ENCODE assay signal across 16 cellular contexts in the genomic region with DNA sequence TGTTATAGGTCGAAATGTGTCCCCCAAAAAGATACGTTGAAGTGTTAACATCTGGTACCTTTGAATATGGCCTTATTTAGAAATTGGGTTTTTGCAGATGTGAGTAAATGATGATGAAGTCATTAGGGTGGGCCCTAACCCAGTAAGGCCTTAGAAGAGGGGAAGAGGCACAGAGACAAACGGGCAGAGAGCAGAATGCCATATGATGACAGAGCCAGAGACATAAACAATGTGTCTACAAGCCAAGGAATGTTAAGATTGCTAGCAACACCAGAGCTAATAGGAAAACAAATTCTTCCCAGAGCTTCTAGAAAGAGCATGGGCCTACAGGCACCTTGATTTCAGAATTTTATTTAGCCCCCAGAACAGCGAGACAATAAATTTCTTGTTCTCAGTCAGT.
DNase-seq lines count a peak whose midpoint lies in the region; ATAC-seq, FAIRE-seq and TF ChIP-seq lines count a peak whose summit lies in the region.
"Had no signal": no experiment of that assay in that cellular context is flagged by ENCODE, and none has a peak within 500 bp of the region (broad histone marks: within the 10 kb centered on the region; RNA-seq: fewer than 3 reads in every experiment).

No MANE protein-coding gene starts in this region.

- H4K5ac ChIP-seq in IMR-90 (ENCODE audit: low read depth, low read length), result peak overlapping the region; percentile 13; the same call in 1 of the 2 replicates

- peak overlapping the region; percentile 93 for H2BK20ac ChIP-seq in IMR-90 (ENCODE audit: low read depth, low read length)

- peak overlapping the region; percentile 84 for H2BK120ac ChIP-seq in IMR-90 (ENCODE audit: low read depth, low read length)
- H2BK120ac ChIP-seq in mesenchymal stem cell (ENCODE audit: low read depth, low read length), result no peak overlapping the region

- H3K56ac ChIP-seq in IMR-90 (ENCODE audit: extremely low read depth, insufficient read depth, low read length), result peak overlapping the region; percentile 56; the same call in 1 of the 2 replicates

- peak overlapping the region; percentile 74 for H2AFZ ChIP-seq in IMR-90 (replicated peaks; ENCODE audit: low read length, poor library complexity)
- peak overlapping the region; percentile 65 for H2AFZ ChIP-seq in endothelial cell of umbilical vein (ENCODE audit: low read depth, low read length)
- H2AFZ ChIP-seq in mesenchymal stem cell (ENCODE audit: low read depth, low read length), result no peak overlapping the region

- no peaks in the 10 kb centered on the region for H3K9me3 Mint-ChIP-seq in CD8-positive, alpha-beta memory T cell

- no peaks in the 10 kb centered on the region for H3K36me3 Mint-ChIP-seq in CD8-positive, alpha-beta memory T cell
- H3K36me3 Mint-ChIP-seq: CD4-positive, CD25-positive, alpha-beta regulatory T cell had no signal

- H3K23ac ChIP-seq in IMR-90 (ENCODE audit: low read depth, low read length), result 0 out of 2 replicates have a peak overlapping the region, but pooled peaks have one; percentile 5
- H3K23ac ChIP-seq in mesenchymal stem cell (ENCODE audit: low read length in 2 of 2), result no peak overlapping the region

- no peak overlapping the region for H3K4me3 Mint-ChIP-seq in CD8-positive, alpha-beta memory T cell
- H3K4me3 Mint-ChIP-seq: CD4-positive, CD25-positive, alpha-beta regulatory T cell had no signal

- H3K9me1 ChIP-seq in IMR-90 (ENCODE audit: insufficient read depth, low read length), result peaks cover 3% of the 10 kb centered on the region
- H3K9me1 ChIP-seq in endothelial cell of umbilical vein (replicated peaks; ENCODE audit: control insufficient read depth, extremely low read depth, insufficient read depth, low read length), result no peaks in the 10 kb centered on the region

- H3K27ac ChIP-seq in IMR-90 (ENCODE audit: insufficient read depth, low read length) (peak overlapping the region; percentile 26; the same call in 1 of the 2 replicates), endothelial cell of umbilical vein (ENCODE audit: insufficient read depth, low read depth, low read length) (no peak overlapping the region), mesenchymal stem cell (ENCODE audit: low read length, poor library complexity, severe bottlenecking) (no peak overlapping the region)
- no peak overlapping the region for H3K27ac ChIP-seq in CD8-positive, alpha-beta memory T cell (ENCODE audit: low read depth, low read length)
- H3K27ac ChIP-seq: A549, SK-N-MC had no signal

- H3K4me3 ChIP-seq in IMR-90 (ENCODE audit: insufficient read depth, low read depth, low read length) (no peak overlapping the region), endothelial cell of umbilical vein (replicated peaks in 1 of 3; ENCODE audit: insufficient read depth in 1 of 3, low read depth in 1 of 3, low read length in 3 of 3) (no peak overlapping the region), mesenchymal stem cell (ENCODE audit: insufficient read depth in 1 of 2, low read depth in 1 of 2, low read length in 2 of 2) (no peak overlapping the region)
- no peak overlapping the region for H3K4me3 ChIP-seq in CD8-positive, alpha-beta memory T cell (ENCODE audit: low read length)
- H3K4me3 ChIP-seq: A549, SK-N-MC had no signal

- peaks cover under 1% of the 10 kb centered on the region; the same call in 1 of the 2 replicates for H3K4me1 ChIP-seq in IMR-90 (ENCODE audit: control insufficient read depth, insufficient read depth, low read length)
- no peaks in the 10 kb centered on the region for H3K4me1 ChIP-seq in endothelial cell of umbilical vein (ENCODE audit: control insufficient read depth, extremely low read depth, insufficient read depth, low read length)
- peaks cover 2% of the 10 kb centered on the region for H3K4me1 ChIP-seq in mesenchymal stem cell (ENCODE audit: control insufficient read depth, insufficient read depth, low read depth, low read length)
- no peaks in the 10 kb centered on the region for H3K4me1 ChIP-seq in CD8-positive, alpha-beta memory T cell (ENCODE audit: insufficient read depth, low read length)

- no peak overlapping the region for H2BK12ac ChIP-seq in mesenchymal stem cell (ENCODE audit: low read length in 2 of 2)

- peak overlapping the region; percentile 5; the same call in 1 of the 2 replicates for H3K18ac ChIP-seq in IMR-90 (ENCODE audit: low read depth, low read length)
- no peak overlapping the region for H3K18ac ChIP-seq in mesenchymal stem cell (ENCODE audit: low read depth in 1 of 2, low read length in 2 of 2)

- CTCF ChIA-PET in IMR-90 (lab: Yijun Ruan, JAX), result no interaction called here
- CTCF ChIA-PET in endothelial cell of umbilical vein (lab: Charles Lee), result no interaction called here
- CTCF ChIA-PET in CD8-positive, alpha-beta memory T cell (lab: Charles Lee), result no interaction called here

- no peaks in the 10 kb centered on the region for H4K20me1 ChIP-seq in IMR-90 (ENCODE audit: insufficient read depth, low read length)
- H4K20me1 ChIP-seq in endothelial cell of umbilical vein (replicated peaks; ENCODE audit: control insufficient read depth, extremely low read depth, insufficient read depth, low read length), result no peaks in the 10 kb centered on the region

- peak; percentile 11 for DNase-seq in EL
- DNase-seq in IMR-90, result peak; percentile 55
- no peak for DNase-seq in endothelial cell of umbilical vein (ENCODE audit: low read depth, low spot score)
- peak; percentile 67 for DNase-seq in mesenchymal stem cell
- no peak for DNase-seq in C1 segment of cervical spinal cord (lab: John Stamatoyannopoulos, UW)
- DNase-seq in CD8-positive, alpha-beta memory T cell, result no peak
- DNase-seq in stimulated activated CD4-positive, alpha-beta T cell treated with anti-CD3 and anti-CD28 coated beads, Interleukin-4, amount 100 ng/mL, for 1 hour, result no peak
- DNase-seq in NCI-H1092 (lab: John Stamatoyannopoulos, UW), result no peak
- DNase-seq: CD4-positive, CD25-positive, alpha-beta regulatory T cell; DMS79 treated with DMSO at 0.1 percent for 48 hours; KBM-7; NCI-H1105; NCI-H1694 treated with DMSO at 0.1 percent for 48 hours; NCI-H774 had no signal

- intact Hi-C loops in IMR-90 (cut with micrococcal nuclease), result no loop called here
- intact Hi-C loops in endothelial cell of umbilical vein (cut with micrococcal nuclease), result no loop called here

- H2BK5ac ChIP-seq in IMR-90 (ENCODE audit: low read depth, low read length, poor library complexity, severe bottlenecking) (peak overlapping the region; percentile 75), mesenchymal stem cell (ENCODE audit: low read depth, low read length, poor library complexity, severe bottlenecking) (no peak overlapping the region)

- no peak for TF ChIP-seq RAD21 in IMR-90 (IDR thresholded peaks at IDR 0.05; ENCODE audit: low read length)

- no peak overlapping the region for H3K4me2 ChIP-seq in IMR-90 (ENCODE audit: low read depth, low read length)
- H3K4me2 ChIP-seq in endothelial cell of umbilical vein (ENCODE audit: insufficient read depth, low read length), result no peak overlapping the region
- no peak overlapping the region for H3K4me2 ChIP-seq in mesenchymal stem cell (ENCODE audit: low read length, poor library complexity, severe bottlenecking)
- H3K4me2 ChIP-seq: A549 had no signal

- peak overlapping the region; percentile 56; the same call in 1 of the 2 replicates for H3K4ac ChIP-seq in IMR-90 (ENCODE audit: low read depth, low read length)
- H3K4ac ChIP-seq in mesenchymal stem cell (ENCODE audit: low read depth in 1 of 2, low read length in 2 of 2), result no peak overlapping the region

- dilution Hi-C loops in IMR-90 (cut with HindIII; ENCODE audit: low sequenced_read_pairs, unreplicated experiment), result no loop called here
- dilution Hi-C loops in endothelial cell of umbilical vein (cut with MboI; ENCODE audit: extremely low pct_ligation_motif_present, low sequenced_read_pairs), result no loop called here

- no peak for FAIRE-seq in endothelial cell of umbilical vein (lab: Jason Lieb, UNC)
- FAIRE-seq: A549 had no signal

- TF ChIP-seq POLR2A in IMR-90 (IDR thresholded peaks at IDR 0.05; ENCODE audit: low read depth, low read length) (no peak), endothelial cell of umbilical vein (IDR thresholded peaks at IDR 0.05; ENCODE audit: low read depth, low read length) (no peak)

- H3K36me3 ChIP-seq in IMR-90 (ENCODE audit: control insufficient read depth, insufficient read depth, low read length), result no peaks in the 10 kb centered on the region
- no peaks in the 10 kb centered on the region for H3K36me3 ChIP-seq in endothelial cell of umbilical vein (ENCODE audit: control insufficient read depth in 2 of 2, extremely low read depth in 1 of 2, insufficient read depth in 2 of 2, low read length in 2 of 2)
- no peaks in the 10 kb centered on the region for H3K36me3 ChIP-seq in mesenchymal stem cell (ENCODE audit: control insufficient read depth in 1 of 2, insufficient read depth in 2 of 2, low read depth in 1 of 2, low read length in 2 of 2)
- no peaks in the 10 kb centered on the region for H3K36me3 ChIP-seq in CD8-positive, alpha-beta memory T cell (ENCODE audit: insufficient read depth, low read length)

- POLR2A ChIA-PET in IMR-90 (lab: Charles Lee; ENCODE audit: unreplicated experiment), result no interaction called here
- POLR2A ChIA-PET in endothelial cell of umbilical vein (lab: Charles Lee), result no interaction called here
- POLR2A ChIA-PET in CD8-positive, alpha-beta memory T cell (lab: Charles Lee), result no interaction called here

- H3K9ac ChIP-seq in IMR-90 (ENCODE audit: low read depth, low read length) (no peak overlapping the region), endothelial cell of umbilical vein (replicated peaks; ENCODE audit: extremely low read depth, insufficient read depth, low read length) (no peak overlapping the region), mesenchymal stem cell (ENCODE audit: low read length) (no peak overlapping the region)

- H2BK15ac ChIP-seq in IMR-90 (ENCODE audit: low read depth, low read length) (peak overlapping the region; percentile 32; the same call in 2 of the 3 replicates), mesenchymal stem cell (ENCODE audit: low read depth, poor library complexity, severe bottlenecking) (no peak overlapping the region)

- H3K14ac ChIP-seq in IMR-90 (replicated peaks; ENCODE audit: low read depth, low read length) (peak overlapping the region; percentile 83), mesenchymal stem cell (ENCODE audit: low read length in 2 of 2) (no peak overlapping the region)

- no peak overlapping the region for H3K27ac Mint-ChIP-seq in CD8-positive, alpha-beta memory T cell
- H3K27ac Mint-ChIP-seq: CD4-positive, CD25-positive, alpha-beta regulatory T cell had no signal

- in situ Hi-C loops in IMR-90 (cut with MboI; ENCODE audit: low sequenced_read_pairs), result no loop called here

- no peaks in the 10 kb centered on the region for H3K27me3 Mint-ChIP-seq in CD8-positive, alpha-beta memory T cell
- H3K27me3 Mint-ChIP-seq: CD4-positive, CD25-positive, alpha-beta regulatory T cell had no signal

- no peak overlapping the region for H2AK9ac ChIP-seq in IMR-90 (replicated peaks; ENCODE audit: low read depth, low read length, poor library complexity)

- H3K9me3 ChIP-seq in IMR-90 (ENCODE audit: control insufficient read depth, insufficient read depth, low read length), result no peaks in the 10 kb centered on the region
- no peaks in the 10 kb centered on the region for H3K9me3 ChIP-seq in endothelial cell of umbilical vein (replicated peaks; ENCODE audit: control insufficient read depth, insufficient read depth, low read length)
- no peaks in the 10 kb centered on the region for H3K9me3 ChIP-seq in mesenchymal stem cell (ENCODE audit: control insufficient read depth, low read length)
- no peaks in the 10 kb centered on the region for H3K9me3 ChIP-seq in CD8-positive, alpha-beta memory T cell (ENCODE audit: low read length)
- H3K9me3 ChIP-seq: A549 had no signal

- H3K27me3 ChIP-seq in IMR-90 (ENCODE audit: control insufficient read depth, insufficient read depth, low read length) (no peaks in the 10 kb centered on the region), endothelial cell of umbilical vein (ENCODE audit: control insufficient read depth in 2 of 2, insufficient read depth in 2 of 2, low read length in 2 of 2) (no peaks in the 10 kb centered on the region), mesenchymal stem cell (ENCODE audit: control insufficient read depth in 1 of 2, insufficient read depth in 1 of 2, low read length in 2 of 2) (no peaks in the 10 kb centered on the region)
- H3K27me3 ChIP-seq in CD8-positive, alpha-beta memory T cell (ENCODE audit: insufficient read depth, low read length, poor library complexity, severe bottlenecking), result no peaks in the 10 kb centered on the region

- H4K91ac ChIP-seq in IMR-90 (ENCODE audit: insufficient read depth, low read depth, low read length) (0 out of 2 replicates have a peak overlapping the region, but pooled peaks have one; percentile 50), mesenchymal stem cell (ENCODE audit: low read length) (no peak overlapping the region)

- TF ChIP-seq CTCF in IMR-90 (conservative IDR thresholded peaks at IDR 0.05; ENCODE audit: low read depth, low read length) (no peak), endothelial cell of umbilical vein (IDR thresholded peaks at IDR 0.05; ENCODE audit: extremely low read depth in 1 of 2, insufficient read depth in 1 of 2, low read depth in 1 of 2, low read length in 2 of 2) (no peak)

- peak; percentile 64 for ATAC-seq in IMR-90 (ENCODE audit: low read depth)
- ATAC-seq: A549 had no signal

- BruUV-seq in IMR-90 (replicated peaks; lab: Mats Ljungman, UMichigan), result no TSS peak
- no TSS peak for BruUV-seq in endothelial cell of umbilical vein (replicated peaks; lab: Mats Ljungman, UMichigan)

- H3K79me1 ChIP-seq in IMR-90 (ENCODE audit: low read depth in 1 of 2, low read length in 2 of 2), result peaks cover 0 to 3% of the 10 kb centered on the region in 2 experiments; a peak in 1 of 4 replicates
- H3K79me1 ChIP-seq in mesenchymal stem cell (replicated peaks; ENCODE audit: low read length, poor library complexity, severe bottlenecking), result no peaks in the 10 kb centered on the region

- H2AK5ac ChIP-seq in IMR-90 (ENCODE audit: low read depth, low read length) (peak overlapping the region; percentile 20; the same call in 1 of the 2 replicates), mesenchymal stem cell (ENCODE audit: low read length, severe bottlenecking) (no peak overlapping the region)

- H4K8ac ChIP-seq in IMR-90 (ENCODE audit: low read depth in 2 of 2, low read length in 2 of 2) (peak overlapping the region; percentile 15 to 64), mesenchymal stem cell (ENCODE audit: low read length) (no peak overlapping the region)

- no peaks in the 10 kb centered on the region for H3K79me2 ChIP-seq in endothelial cell of umbilical vein (ENCODE audit: control insufficient read depth, insufficient read depth, low read length)

- H3K4me1 Mint-ChIP-seq in CD8-positive, alpha-beta memory T cell, result no peaks in the 10 kb centered on the region
- H3K4me1 Mint-ChIP-seq: CD4-positive, CD25-positive, alpha-beta regulatory T cell had no signal

- WGBS in IMR-90 (ENCODE audit: extremely low coverage in 2 of 2, insufficient read length in 1 of 2), 2 experiments, result 76% methylated on average over 2 of the region's 4 CpGs; no CpG with 5 or more reads in 1 of the 2 experiments
- WGBS in mesenchymal stem cell, result 15% methylated on average over 3 of the region's 4 CpGs

Comparison
In these comparisons a context has a peak if more than half of its experiments do, and no peak if none do; other contexts are left out.
1. DNase-seq: peak in EL (single experiment), IMR-90 (single experiment) and mesenchymal stem cell (single experiment); none in endothelial cell of umbilical vein (single experiment), C1 segment of cervical spinal cord (0 of 14), CD8-positive, alpha-beta memory T cell (0 of 5), stimulated activated CD4-positive, alpha-beta T cell treated with anti-CD3 and anti-CD28 coated beads, Interleukin-4, amount 100 ng/mL, for 1 hour (single experiment) and NCI-H1092 (single experiment).